8 cellular contexts compared by ENCODE assay signal in genomic region chr1:40476924-40477679, GRCh38. TPM values are rescaled to one million over a fixed set of nuclear protein-coding genes. Genes with fewer than 3 reads are reported as not detected.
DNase-seq lines count a peak whose midpoint lies in the region; ATAC-seq, FAIRE-seq and TF ChIP-seq lines count a peak whose summit lies in the region.

ZFP69 (plus strand) TSS chr1:40477290; CDS start chr1:40479362, 2,072 bp downstream.

- H3K9me3 ChIP-seq in HepG2 (ENCODE audit: low read length): peaks cover 30% of the 10 kb centered on the region

- intact Hi-C loops in HepG2 (cut with micrococcal nuclease; ENCODE audit: unreplicated experiment): no loop called here

- in situ Hi-C loops in HepG2 (cut with HindIII; ENCODE audit: extremely low pct_ligation_motif_present, low pct_unique_long_range_greater_than_20kb): no loop called here

- WGBS in HepG2 (ENCODE audit: low lambda C conversion rate): under 1% methylated on average over 32 of the region's 65 CpGs

- peak; percentile 20 to 79; a peak in 2 of 4 replicates for TF ChIP-seq POLR2A in HepG2 (IDR thresholded peaks at IDR 0.05; ENCODE audit: insufficient read depth in 1 of 2, low read depth in 2 of 2, low read length in 2 of 2)

- H3K27ac ChIP-seq in cingulate gyrus (ENCODE audit: low read depth, low read length) (peak within 1 kb of the TSS; percentile 39), HepG2 (ENCODE audit: extremely low read length, insufficient read depth, low read length) (peak within 1 kb of the TSS; percentile 55)

- H4K20me1 ChIP-seq in HepG2 (ENCODE audit: insufficient read depth, low read length): no peaks in the 10 kb centered on the region

- TF ChIP-seq CTCF in GM06990 (IDR thresholded peaks at IDR 0.05; ENCODE audit: insufficient read depth, low read length, poor library complexity, severe bottlenecking): no peak
- no peak; the same call in 1 of the 2 replicates for TF ChIP-seq CTCF in HepG2 (CRISPR knock-in tag; IDR thresholded peaks at IDR 0.05)

- DNase-seq in GM06990 (ENCODE audit: extremely low read depth, insufficient read length): peak; percentile 90
- DNase-seq in NCI-H2196 (lab: John Stamatoyannopoulos, UW; ENCODE audit: unreplicated experiment): peak; percentile 70
- DNase-seq in activated CD4-positive, alpha-beta T cell treated with anti-CD3 and anti-CD28 coated beads for 4 hours: peak; percentile 68 to 69
- DNase-seq in HepG2 (ENCODE audit: low spot score): peak; percentile 35
- DNase-seq in stimulated activated CD4-positive, alpha-beta T cell treated with anti-CD3 and anti-CD28 coated beads, Interleukin-2, amount 100 ng/mL, for 48 hours: peak; percentile 44 to 58
- DNase-seq in UCSD-AML1 (lab: John Stamatoyannopoulos, UW; ENCODE audit: unreplicated experiment): no peak

- peak within 1 kb of the TSS; percentile 84 for H3K4me3 ChIP-seq in GM06990 (replicated peaks; ENCODE audit: low read depth, low read length)
- peak within 1 kb of the TSS; percentile 84 to 95 (median 85) for H3K4me3 ChIP-seq in HepG2 (replicated peaks in 1 of 3; ENCODE audit: insufficient read depth in 1 of 3, low read depth in 2 of 3, low read length in 3 of 3)

- peaks cover 15% of the 10 kb centered on the region for H3K4me1 ChIP-seq in HepG2 (ENCODE audit: insufficient read depth, low read length)

- no TSS peak for BruUV-seq in HepG2 (replicated peaks; lab: Mats Ljungman, UMichigan)

- H3K27me3 ChIP-seq in GM06990 (replicated peaks; ENCODE audit: control insufficient read depth, insufficient read depth, low read length) (no peaks in the 10 kb centered on the region), HepG2 (ENCODE audit: control insufficient read depth in 1 of 2, insufficient read depth in 2 of 2, low read length in 2 of 2) (peaks cover 0 to 3% of the 10 kb centered on the region in 2 experiments; a peak in 1 of 5 replicates)

- CTCF ChIA-PET in HepG2 (lab: Yijun Ruan, JAX; ENCODE audit: low intra/inter-chr PET ratio, low total read pairs): no interaction called here

- H3K79me2 ChIP-seq in HepG2 (ENCODE audit: insufficient read depth, low read length): peaks cover 5% of the 10 kb centered on the region

- peak within 1 kb of the TSS; percentile 72 for H2AFZ ChIP-seq in HepG2 (ENCODE audit: low read length)

- peak within 1 kb of the TSS; percentile 78 for H3K9ac ChIP-seq in HepG2 (ENCODE audit: insufficient read depth, low read depth, low read length)

- H3K36me3 ChIP-seq in GM06990 (ENCODE audit: control insufficient read depth, insufficient read depth, low read length): 0 out of 2 replicates have a peak, but pooled peaks cover 2% of the 10 kb centered on the region
- peaks cover 2 to 7% of the 10 kb centered on the region in 2 experiments; a peak in 1 of 5 replicates for H3K36me3 ChIP-seq in HepG2 (replicated peaks in 1 of 2; ENCODE audit: control insufficient read depth in 1 of 2, insufficient read depth in 2 of 2, low read length in 2 of 2)

- peak within 1 kb of the TSS; percentile 97 for H3K4me2 ChIP-seq in HepG2 (ENCODE audit: low read depth, low read length)

- TF ChIP-seq EP300 in HepG2 (IDR thresholded peaks at IDR 0.05; ENCODE audit: low read depth in 2 of 2, low read length in 2 of 2) (no peak), HepG2 (CRISPR knock-in tag; IDR thresholded peaks at IDR 0.05; ENCODE audit: borderline replicate concordance) (no peak)

- POLR2A ChIA-PET in HepG2 (lab: Yijun Ruan, JAX): interaction anchor here (0.5 to 1.5 kb wide), 3 partner anchors 27 to 226 kb away, joined by 3 to 6 read pairs (median 5); partner anchors contain the start of gene ZFP69B

- ATAC-seq in HG02678 (IDR thresholded peaks at IDR 0.05; ENCODE audit: unreplicated experiment): peak; percentile 81
- ATAC-seq in HepG2: peak; percentile 93

- TF ChIP-seq RAD21 in HepG2 (CRISPR knock-in tag; IDR thresholded peaks at IDR 0.05): no peak; the same call in none of the 2 replicates

- FAIRE-seq in HepG2 (lab: Jason Lieb, UNC): no peak

TF ChIP-seq in HepG2, 621 proteins besides CTCF, POLR2A, EP300 and RAD21 (continues in another document):
- 0 out of 2 replicates have a peak, but pooled peaks have one; percentile 25 for TF ChIP-seq ZNF350 (CRISPR knock-in tag; IDR thresholded peaks at IDR 0.05; ENCODE audit: borderline replicate concordance, low read depth)
- TF ChIP-seq ZBTB7B (CRISPR knock-in tag; IDR thresholded peaks at IDR 0.05): peak; percentile 63; the same call in 1 of the 2 replicates
- peak; percentile 71 for TF ChIP-seq BORCS8-MEF2B (CRISPR knock-in tag; IDR thresholded peaks at IDR 0.05)
- no peak for TF ChIP-seq GTF2F1 (IDR thresholded peaks at IDR 0.05; ENCODE audit: low read length)
- no peak for TF ChIP-seq ZUFSP (CRISPR knock-in tag; IDR thresholded peaks at IDR 0.05; ENCODE audit: borderline replicate concordance)
- peak; percentile 78 for TF ChIP-seq PATZ1 (CRISPR knock-in tag; IDR thresholded peaks at IDR 0.05)
- TF ChIP-seq TP53 (CRISPR knock-in tag; conservative IDR thresholded peaks at IDR 0.05): no peak
- TF ChIP-seq ZNF563 (CRISPR knock-in tag; IDR thresholded peaks at IDR 0.05): peak; percentile 94
- TF ChIP-seq ZNF572 (CRISPR knock-in tag; IDR thresholded peaks at IDR 0.05): no peak
- no peak for TF ChIP-seq SMAD9 (CRISPR knock-in tag; IDR thresholded peaks at IDR 0.05)
- no peak; the same call in 1 of the 2 replicates for TF ChIP-seq ZNF768 (CRISPR knock-in tag; IDR thresholded peaks at IDR 0.05)
- TF ChIP-seq ZNF615 (CRISPR knock-in tag; IDR thresholded peaks at IDR 0.05; ENCODE audit: borderline replicate concordance): 0 out of 2 replicates have a peak, but pooled peaks have one; percentile 25
- TF ChIP-seq KDM2A (CRISPR knock-in tag; IDR thresholded peaks at IDR 0.05; ENCODE audit: borderline replicate concordance, low read depth): peak; percentile 79
- TF ChIP-seq ATRX (CRISPR knock-in tag; IDR thresholded peaks at IDR 0.05; ENCODE audit: borderline replicate concordance): no peak
- TF ChIP-seq TOE1 (CRISPR knock-in tag; IDR thresholded peaks at IDR 0.05): no peak; the same call in 1 of the 2 replicates

RNA-seq across cellular contexts. Expression of gene ZFP69, which starts in this region (rescaled TPM):
- 5.6 and 6.3 TPM in 2 replicates for total RNA-seq in HepG2 (2016; rRNA removed; fragmentation: Illumina TruSeq; extraction: Trizol)
- 0.71 and 1.5 TPM in 2 replicates for total RNA-seq in HepG2 (2016; cell fraction: cytosol; rRNA removed; fragmentation: Illumina TruSeq; extraction: Trizol; ENCODE audit: low read depth)
- 5.6 and 5.8 TPM in 2 replicates for total RNA-seq in HepG2 (2016; cell fraction: insoluble cytoplasmic fraction; rRNA removed; fragmentation: Illumina TruSeq; extraction: Trizol)
- 4.8 and 4.9 TPM in 2 replicates for total RNA-seq in HepG2 (2016; cell fraction: membrane; rRNA removed; fragmentation: Illumina TruSeq; extraction: Trizol)
- total RNA-seq in HepG2 (2016; cell fraction: nucleus; rRNA removed; fragmentation: Illumina TruSeq; extraction: Trizol): 3.6 and 5.3 TPM in 2 replicates
- 2.1 and 2.6 TPM in 2 replicates for polyA plus RNA-seq in HepG2 (2011; rRNA removed)
- polyA plus RNA-seq in HepG2 (2011; cell fraction: cytosol; rRNA removed): 1.2 and 1.6 TPM in 2 replicates
- 2.0 and 2.3 TPM in 2 replicates for polyA plus RNA-seq in HepG2 (2011; cell fraction: nucleus; rRNA removed)
- 2.9 and 4.7 TPM in 2 replicates for polyA plus RNA-seq in HepG2 (2012)
- polyA plus RNA-seq in HepG2 (2016; cell fraction: cytosol; fragmentation: Illumina TruSeq; extraction: Trizol; ENCODE audit: low read depth): 0.98 and 1.1 TPM in 2 replicates
- polyA plus RNA-seq in HepG2 (2016; cell fraction: insoluble cytoplasmic fraction; fragmentation: Illumina TruSeq; extraction: Trizol; ENCODE audit: low read depth): 6.0 and 6.1 TPM in 2 replicates
- polyA plus RNA-seq in HepG2 (2016; cell fraction: membrane; fragmentation: Illumina TruSeq; extraction: Trizol; ENCODE audit: low read depth): 2.6 and 2.9 TPM in 2 replicates
- polyA plus RNA-seq in HepG2 (2016; cell fraction: nucleus; fragmentation: Illumina TruSeq; extraction: Trizol; ENCODE audit: insufficient read depth, low read depth): 9.6 and 10.4 TPM in 2 replicates
- polyA minus RNA-seq in HepG2 (2011; rRNA and poly(A)+ RNA removed; ENCODE audit: low replicate concordance): 1.2 TPM in 1 of 2 replicates, not detected in the other
- 1.4 and 1.5 TPM in 2 replicates for polyA minus RNA-seq in HepG2 (2011; cell fraction: cytosol; rRNA and poly(A)+ RNA removed)
- polyA minus RNA-seq in HepG2 (2011; cell fraction: nucleus; rRNA and poly(A)+ RNA removed): 3.5 and 5.0 TPM in 2 replicates
